Comparison of ENCODE assay signal across 8 cellular contexts in genomic region chr22:24245010-24245409, GRCh38. TPM values are rescaled to one million over a fixed set of nuclear protein-coding genes. Genes with fewer than 3 reads are reported as not detected.
A peak's percentile ranks its signal among the peaks of the same experiment; 100 is the strongest.
DNase-seq lines count a peak whose midpoint lies in the region; ATAC-seq, FAIRE-seq and TF ChIP-seq lines count a peak whose summit lies in the region.
"Not testable (repeated sequence)": the region's sequence is repeated elsewhere in the genome, so short reads cannot be mapped to it uniquely, and the experiment has no call there.

GGT5 (minus strand) TSS chr22:24245082; CDS start chr22:24244725, 357 bp downstream.

- intact Hi-C loops in IMR-90 (cut with micrococcal nuclease), result loop anchor here (5.0 to 10.0 kb wide), 2 partner anchors 38 to 260 kb away; partner anchors contain the start of gene GSTT2
- intact Hi-C loops in left ventricle myocardium inferior (cut with micrococcal nuclease), result loop anchor here (5.0 kb wide), 1 partner anchor 53 kb away; no protein-coding TSS in a partner anchor
- intact Hi-C loops in naive thymus-derived CD4-positive, alpha-beta T cell (cut with micrococcal nuclease), result not testable (repeated sequence)
- intact Hi-C loops in vagina (cut with DNase I), result loop anchor here (5.0 kb wide), 1 partner anchor 58 kb away; no protein-coding TSS in a partner anchor

- TF ChIP-seq CTCF in IMR-90 (conservative IDR thresholded peaks at IDR 0.05; ENCODE audit: low read depth, low read length); H1 (IDR thresholded peaks at IDR 0.05; ENCODE audit: control extremely low read depth in 1 of 3, insufficient read depth in 1 of 3, low read depth in 1 of 3, low read length in 3 of 3); left ventricle myocardium inferior (IDR thresholded peaks at IDR 0.05; ENCODE audit: borderline replicate concordance); vagina (IDR thresholded peaks at IDR 0.05): not testable (repeated sequence)

- peak within 1 kb of the TSS; percentile 100 for H2AK5ac ChIP-seq in IMR-90 (ENCODE audit: low read depth, low read length)
- not testable (repeated sequence) for H2AK5ac ChIP-seq in H1 (ENCODE audit: low read depth, low read length)

- peak within 1 kb of the TSS; percentile 94 for H4K91ac ChIP-seq in IMR-90 (ENCODE audit: insufficient read depth, low read depth, low read length)
- H4K91ac ChIP-seq in H1 (replicated peaks; ENCODE audit: insufficient read length, low read length), result not testable (repeated sequence)

- not testable (repeated sequence) for H3K27me3 ChIP-seq in IMR-90 (ENCODE audit: control insufficient read depth, insufficient read depth, low read length); adipocyte (replicated peaks; ENCODE audit: control insufficient read depth, insufficient read depth, low read length); H1 (replicated peaks in 1 of 4; ENCODE audit: control insufficient read depth in 3 of 4, extremely low read depth in 1 of 4, insufficient read depth in 3 of 4, low read length in 3 of 4); left ventricle myocardium inferior (ENCODE audit: low read depth); naive thymus-derived CD4-positive, alpha-beta T cell (ENCODE audit: control insufficient read depth in 2 of 2, insufficient read depth in 2 of 2, low read length in 2 of 2); vagina

- peaks cover 25 to 45% (median 42%) of the 10 kb centered on the region in 7 donors for H3K4me1 Mint-ChIP-seq in naive thymus-derived CD4-positive, alpha-beta T cell

- WGBS in IMR-90 (ENCODE audit: extremely low coverage in 2 of 2, insufficient read length in 1 of 2), 2 experiments, result no CpG with 5 or more reads among the region's 12 CpGs
- WGBS in H1 (ENCODE audit: extremely low coverage in 1 of 2, insufficient coverage in 1 of 2, insufficient read length in 1 of 2, insufficient replicate concordance in 2 of 2, low coverage in 1 of 2, low lambda C conversion rate in 2 of 2, missing lambda C conversion rate in 1 of 2), 2 experiments, result 76% methylated on average over 6 of the region's 12 CpGs; no CpG with 5 or more reads in 1 of the 2 experiments

- not testable (repeated sequence) for H3K9me3 ChIP-seq in IMR-90 (ENCODE audit: control insufficient read depth, insufficient read depth, low read length); adipocyte (ENCODE audit: control insufficient read depth, low read length); H1 (ENCODE audit: insufficient read depth in 2 of 2, low read depth in 1 of 2, low read length in 1 of 2); left ventricle myocardium inferior (replicated peaks); naive thymus-derived CD4-positive, alpha-beta T cell (ENCODE audit: control insufficient read depth in 2 of 3, low read length in 3 of 3); vagina

- not testable (repeated sequence) for TF ChIP-seq EP300 in H1 (IDR thresholded peaks at IDR 0.05; ENCODE audit: borderline replicate concordance in 1 of 2, low read depth in 2 of 2, low read length in 2 of 2)

- H3K79me1 ChIP-seq in IMR-90 (ENCODE audit: low read depth in 1 of 2, low read length in 2 of 2), result peaks cover 0 to 23% of the 10 kb centered on the region in 2 experiments; a peak in 2 of 4 replicates
- H3K79me1 ChIP-seq in H1 (ENCODE audit: low read depth, low read length), result not testable (repeated sequence)

- H4K8ac ChIP-seq in IMR-90 (ENCODE audit: low read depth in 2 of 2, low read length in 2 of 2), result peak within 1 kb of the TSS; percentile 92 to 96
- H4K8ac ChIP-seq in H1 (ENCODE audit: extremely low read depth, insufficient read depth, low read length), result not testable (repeated sequence)

- dilution Hi-C loops in IMR-90 (cut with HindIII; ENCODE audit: low sequenced_read_pairs, unreplicated experiment), result not testable (repeated sequence)

- peak within 1 kb of the TSS; percentile 29 to 84 (median 62) for H3K27ac Mint-ChIP-seq in naive thymus-derived CD4-positive, alpha-beta T cell

- H3K4me1 ChIP-seq in IMR-90 (ENCODE audit: control insufficient read depth, insufficient read depth, low read length), result peaks cover 39% of the 10 kb centered on the region
- H3K4me1 ChIP-seq in adipocyte (ENCODE audit: control insufficient read depth, insufficient read depth, low read length), result peaks cover 34% of the 10 kb centered on the region
- H3K4me1 ChIP-seq in H1 (replicated peaks in 1 of 4; ENCODE audit: control insufficient read depth in 3 of 4, insufficient read depth in 4 of 4, low read length in 3 of 4), result not testable (repeated sequence)
- H3K4me1 ChIP-seq in left ventricle myocardium inferior, result peaks cover 48% of the 10 kb centered on the region
- H3K4me1 ChIP-seq in naive thymus-derived CD4-positive, alpha-beta T cell (ENCODE audit: control insufficient read depth in 2 of 2, insufficient read depth in 2 of 2, low read length in 2 of 2), result peaks cover 15 to 28% of the 10 kb centered on the region in 2 donors
- H3K4me1 ChIP-seq in vagina, result peaks cover 58% of the 10 kb centered on the region

- H2AFZ ChIP-seq in IMR-90 (replicated peaks; ENCODE audit: low read length, poor library complexity), result peak within 1 kb of the TSS; percentile 76
- not testable (repeated sequence) for H2AFZ ChIP-seq in H1 (ENCODE audit: low read length)

- H3K9ac ChIP-seq in IMR-90 (ENCODE audit: low read depth, low read length) (peak within 1 kb of the TSS; percentile 75), adipocyte (ENCODE audit: low read length) (peak within 1 kb of the TSS; percentile 98)
- not testable (repeated sequence) for H3K9ac ChIP-seq in H1 (replicated peaks in 1 of 4; ENCODE audit: extremely low read depth in 1 of 4, low read depth in 3 of 4, low read length in 3 of 4)

- CTCF ChIA-PET in IMR-90 (lab: Yijun Ruan, JAX) (interaction anchor here (1.0 kb wide), 1 partner anchor 56 kb away, joined by 3 read pairs; no protein-coding TSS in a partner anchor), H1 (lab: Charles Lee; ENCODE audit: partially characterized antibody) (interaction anchor here (0.6 to 5.2 kb wide), 8 partner anchors 13 to 314 kb away, joined by 3 to 44 read pairs (median 3); no protein-coding TSS in a partner anchor)
- CTCF ChIA-PET in naive thymus-derived CD4-positive, alpha-beta T cell (lab: Charles Lee), result interaction anchor here (1.2 kb wide), 1 partner anchor 40 kb away, joined by 5 read pairs; no protein-coding TSS in a partner anchor

- H3K36me3 ChIP-seq in IMR-90 (ENCODE audit: control insufficient read depth, insufficient read depth, low read length); adipocyte (ENCODE audit: control insufficient read depth, insufficient read depth, low read length, severe bottlenecking); H1 (ENCODE audit: control insufficient read depth in 2 of 4, insufficient read depth in 4 of 4, low read length in 3 of 4); left ventricle myocardium inferior; naive thymus-derived CD4-positive, alpha-beta T cell (ENCODE audit: control insufficient read depth in 2 of 3, insufficient read depth in 3 of 3, low read length in 3 of 3); vagina: not testable (repeated sequence)

- H3K4ac ChIP-seq in IMR-90 (ENCODE audit: low read depth, low read length), result peak within 1 kb of the TSS; percentile 95
- not testable (repeated sequence) for H3K4ac ChIP-seq in H1 (replicated peaks; ENCODE audit: insufficient read length, low read depth, low read length)

- not testable (repeated sequence) for H3K79me2 ChIP-seq in H1 (ENCODE audit: control insufficient read depth in 1 of 2, insufficient read depth in 2 of 2, low read length in 2 of 2)

- TF ChIP-seq RAD21 in IMR-90 (IDR thresholded peaks at IDR 0.05; ENCODE audit: low read length); H1 (IDR thresholded peaks at IDR 0.05 in 1 of 2, conservative IDR thresholded peaks at IDR 0.05 in 1 of 2; ENCODE audit: low read depth in 2 of 2, low read length in 2 of 2): not testable (repeated sequence)

- H2BK15ac ChIP-seq in IMR-90 (ENCODE audit: low read depth, low read length), result peak within 1 kb of the TSS; percentile 98; the same call in 2 of the 3 replicates
- H2BK15ac ChIP-seq in H1 (ENCODE audit: low read length), result peak within 1 kb of the TSS; percentile 75

- H2BK5ac ChIP-seq in IMR-90 (ENCODE audit: low read depth, low read length, poor library complexity, severe bottlenecking) (peak within 1 kb of the TSS; percentile 92), H1 (ENCODE audit: low read depth, low read length) (peak within 1 kb of the TSS; percentile 35; the same call in 1 of the 2 replicates)

- peak within 1 kb of the TSS; percentile 90 for H4K5ac ChIP-seq in IMR-90 (ENCODE audit: low read depth, low read length)
- not testable (repeated sequence) for H4K5ac ChIP-seq in H1 (ENCODE audit: insufficient read length, low read depth, low read length)

- not testable (repeated sequence) for TF ChIP-seq POLR2A in IMR-90 (IDR thresholded peaks at IDR 0.05; ENCODE audit: low read depth, low read length); H1 (IDR thresholded peaks at IDR 0.05; ENCODE audit: control extremely low read depth in 1 of 2, low read depth in 2 of 2, low read length in 2 of 2); vagina (IDR thresholded peaks at IDR 0.05)

- peak within 1 kb of the TSS; percentile 94 for H3K14ac ChIP-seq in IMR-90 (replicated peaks; ENCODE audit: low read depth, low read length)
- H3K14ac ChIP-seq in H1 (ENCODE audit: insufficient read length), result not testable (repeated sequence)

- H3K4me3 Mint-ChIP-seq in naive thymus-derived CD4-positive, alpha-beta T cell, result peak within 1 kb of the TSS; percentile 19 to 89 (median 58)

- H3K9me3 Mint-ChIP-seq in naive thymus-derived CD4-positive, alpha-beta T cell, result not testable (repeated sequence)

- H3K27me3 Mint-ChIP-seq in naive thymus-derived CD4-positive, alpha-beta T cell, result not testable (repeated sequence)

- H3K23me2 ChIP-seq in H1 (ENCODE audit: low read depth, low read length), result not testable (repeated sequence)

- H2BK12ac ChIP-seq in H1 (ENCODE audit: low read depth, low read length), result peak within 1 kb of the TSS; percentile 55; the same call in 1 of the 2 replicates

- DNase-seq in IMR-90 (peak; percentile 20), left ventricle myocardium inferior (peak; percentile 68)
- DNase-seq in adipocyte (ENCODE audit: low read depth); H1 (ENCODE audit: low read depth in 1 of 2, low spot score in 2 of 2); naive thymus-derived CD4-positive, alpha-beta T cell; vagina (ENCODE audit: extremely low spot score in 2 of 2): not testable (repeated sequence)

- peak within 1 kb of the TSS; percentile 26; the same call in 1 of the 2 replicates for H3K4me2 ChIP-seq in IMR-90 (ENCODE audit: low read depth, low read length)
- not testable (repeated sequence) for H3K4me2 ChIP-seq in H1 (ENCODE audit: insufficient read depth in 1 of 2, low read depth in 2 of 2, low read length in 2 of 2)

- H3K27ac ChIP-seq in IMR-90 (ENCODE audit: insufficient read depth, low read length) (peak within 1 kb of the TSS; percentile 97), left ventricle myocardium inferior (replicated peaks) (peak within 1 kb of the TSS; percentile 97), skin epidermis (peak within 1 kb of the TSS in 20 of 21 experiments; percentile 36 to 90 (median 81)), vagina (peak within 1 kb of the TSS; percentile 89)
- not testable (repeated sequence) for H3K27ac ChIP-seq in H1 (ENCODE audit: low read depth, low read length); naive thymus-derived CD4-positive, alpha-beta T cell (ENCODE audit: low read depth, low read length)

- FAIRE-seq in H1 (lab: Jason Lieb, UNC), result not testable (repeated sequence)

- H3K23ac ChIP-seq in IMR-90 (ENCODE audit: low read depth, low read length), result peak within 1 kb of the TSS; percentile 93
- H3K23ac ChIP-seq in H1 (ENCODE audit: insufficient read length), result not testable (repeated sequence)

- ATAC-seq in IMR-90 (ENCODE audit: low read depth); SK-N-SH treated with all-trans-retinoic acid at 6 μM for 48 hours; naive thymus-derived CD4-positive, alpha-beta T cell: not testable (repeated sequence)

- peak within 1 kb of the TSS; percentile 97 for H2BK120ac ChIP-seq in IMR-90 (ENCODE audit: low read depth, low read length)
- H2BK120ac ChIP-seq in H1 (replicated peaks; ENCODE audit: low read depth, low read length), result not testable (repeated sequence)

- H2BK20ac ChIP-seq in IMR-90 (ENCODE audit: low read depth, low read length), result peak within 1 kb of the TSS; percentile 95
- H2BK20ac ChIP-seq in H1 (ENCODE audit: low read length), result peak within 1 kb of the TSS; percentile 18; the same call in 1 of the 2 replicates

- H3K4me3 ChIP-seq in IMR-90 (ENCODE audit: insufficient read depth, low read depth, low read length) (peak within 1 kb of the TSS; percentile 13; the same call in 1 of the 2 replicates), adipocyte (ENCODE audit: low read length) (peak within 1 kb of the TSS; percentile 90), left ventricle myocardium inferior (peak within 1 kb of the TSS; percentile 68), skin epidermis (peak within 1 kb of the TSS in 4 of 7 experiments; percentile 3 to 15 (median 12)), vagina (peak within 1 kb of the TSS; percentile 45 to 52)
- not testable (repeated sequence) for H3K4me3 ChIP-seq in H1 (ENCODE audit: extremely low read depth in 1 of 4, insufficient read depth in 2 of 4, low read depth in 3 of 4, low read length in 4 of 4); naive thymus-derived CD4-positive, alpha-beta T cell (ENCODE audit: low read length)

- H3K18ac ChIP-seq in IMR-90 (ENCODE audit: low read depth, low read length), result peak within 1 kb of the TSS; percentile 98
- not testable (repeated sequence) for H3K18ac ChIP-seq in H1 (ENCODE audit: extremely low read depth, low read length)

- peak within 1 kb of the TSS; percentile 85 for H2AK9ac ChIP-seq in IMR-90 (replicated peaks; ENCODE audit: low read depth, low read length, poor library complexity)

- in situ Hi-C loops in IMR-90 (cut with MboI; ENCODE audit: low sequenced_read_pairs), result not testable (repeated sequence)

- peak within 1 kb of the TSS; percentile 51; the same call in 1 of the 2 replicates for H3K56ac ChIP-seq in IMR-90 (ENCODE audit: extremely low read depth, insufficient read depth, low read length)
- H3K56ac ChIP-seq in H1 (replicated peaks; ENCODE audit: insufficient read length, low read depth, low read length), result peak within 1 kb of the TSS; percentile 46

- not testable (repeated sequence) for H4K20me1 ChIP-seq in IMR-90 (ENCODE audit: insufficient read depth, low read length); H1 (replicated peaks in 1 of 2; ENCODE audit: control insufficient read depth in 1 of 2, insufficient read depth in 2 of 2, low read length in 2 of 2)

- H3K9me1 ChIP-seq in IMR-90 (ENCODE audit: insufficient read depth, low read length), result peaks cover 12% of the 10 kb centered on the region

- not testable (repeated sequence) for BruUV-seq in IMR-90 (replicated peaks; lab: Mats Ljungman, UMichigan)

- POLR2A ChIA-PET in IMR-90 (lab: Charles Lee; ENCODE audit: unreplicated experiment); H1 (lab: Charles Lee; ENCODE audit: partially characterized antibody); naive thymus-derived CD4-positive, alpha-beta T cell (lab: Charles Lee): not testable (repeated sequence)

- H3K36me3 Mint-ChIP-seq in naive thymus-derived CD4-positive, alpha-beta T cell, result not testable (repeated sequence)

RNA-seq across cellular contexts. Expression of gene GGT5, which starts in this region (rescaled TPM):
- total RNA-seq in IMR-90 (2012; rRNA removed), result 0.18 and 0.28 TPM in 2 replicates
- polyA plus RNA-seq in IMR-90 (2012; rRNA removed), result 3.1 and 5.8 TPM in 2 replicates
- polyA plus RNA-seq in IMR-90 (2012; cell fraction: cytosol; rRNA removed), result 0.58 and 3.1 TPM in 2 replicates
- 15.2 and 20.3 TPM in 2 replicates for polyA plus RNA-seq in IMR-90 (2012; cell fraction: nucleus; rRNA removed; ENCODE audit: low replicate concordance)
- total RNA-seq in H1 (2021; fragmentation: NEBNext Ultra II Directional; extraction: Animal tissue kit (Norgen Biotek cat#: 25700)), result not detected in 2 replicates
- 0.05 and 0.24 TPM in 2 replicates for polyA plus RNA-seq in H1 (2011; rRNA removed)
- polyA plus RNA-seq in H1 (2011; cell fraction: cytosol; rRNA removed), result not detected
- 0.16 TPM for polyA plus RNA-seq in H1 (2011; cell fraction: nucleus; rRNA removed)
- not detected in 4 replicates for polyA plus RNA-seq in H1 (2012, experiment 1 of 2)
- polyA plus RNA-seq in H1 (2012, experiment 2 of 2), result not detected
- polyA plus RNA-seq in H1 (2013, experiment 1 of 2), result not detected
- not detected for polyA plus RNA-seq in H1 (2013, experiment 2 of 2)
- not detected in 2 replicates for polyA minus RNA-seq in H1 (2011; rRNA and poly(A)+ RNA removed)
- polyA minus RNA-seq in H1 (2011; cell fraction: cytosol; rRNA and poly(A)+ RNA removed), result not detected
- polyA minus RNA-seq in H1 (2011; cell fraction: nucleus; rRNA and poly(A)+ RNA removed), result 0.10 TPM
- total RNA-seq in left ventricle myocardium inferior, result 21.1 TPM
- total RNA-seq in naive thymus-derived CD4-positive, alpha-beta T cell, result under 1 TPM in 4 of 5 experiments, not detected in 1; 0.14 to 0.77 (median 0.42) TPM
- polyA plus RNA-seq in naive thymus-derived CD4-positive, alpha-beta T cell, result not detected
- 61.4 TPM for total RNA-seq in vagina

Comparison
In these comparisons a context has a peak if more than half of its experiments do, and no peak if none do; other contexts are left out.
1. RNA of gene GGT5 (total RNA-seq): 61.4 TPM in vagina (single experiment) and 21.1 TPM in left ventricle myocardium inferior (single experiment); 0.14 to 0.77 TPM in naive thymus-derived CD4-positive, alpha-beta T cell, 0.18 to 0.28 TPM in IMR-90 and not detected in H1; every median in the first group is over 10 times any median in the second.